In the genomic region with DNA sequence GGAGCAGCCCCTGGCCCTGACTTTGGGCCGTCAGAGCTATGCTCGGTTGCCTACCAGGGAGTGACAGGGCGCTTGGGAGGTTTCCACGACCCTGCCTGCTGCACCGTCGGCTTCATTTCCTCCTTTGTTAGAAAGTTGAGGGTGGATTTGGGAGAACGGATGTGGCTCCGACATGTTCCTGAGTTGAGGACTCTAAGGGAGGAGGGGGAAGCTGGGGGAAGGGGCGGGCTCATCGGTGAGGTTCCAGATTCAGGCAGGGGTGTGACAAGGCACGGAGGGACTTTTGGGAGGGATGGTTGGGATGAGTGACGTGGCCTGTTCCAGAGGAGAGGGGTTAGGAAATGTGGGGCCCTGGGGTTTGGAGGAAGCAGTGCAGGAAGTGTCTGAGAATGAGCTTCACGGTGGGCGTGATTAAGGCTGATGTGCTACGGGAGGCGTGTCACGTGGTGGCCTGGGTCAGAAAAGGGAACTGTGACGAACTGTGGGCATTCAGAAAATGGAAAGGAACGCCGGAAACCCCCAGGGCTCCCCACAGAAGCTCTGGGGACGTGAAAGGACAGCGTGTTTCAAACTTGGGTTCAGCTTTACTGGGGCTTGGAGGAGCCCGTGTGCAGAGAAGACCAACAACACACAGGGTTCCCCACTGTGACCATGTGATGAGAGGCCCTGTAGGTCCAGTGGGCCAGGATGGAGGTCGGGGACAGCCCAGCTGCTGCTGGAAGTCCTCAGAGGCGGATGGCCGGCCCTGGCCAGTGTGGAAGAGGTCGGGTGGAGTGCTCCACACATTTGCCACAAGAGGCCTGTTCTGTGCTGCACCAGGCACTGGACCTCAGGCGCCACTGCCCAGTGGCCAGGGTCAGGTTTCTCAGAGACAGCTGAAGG, we compare ENCODE assay signal across 8 cellular contexts. TPM values are rescaled to one million over a fixed set of nuclear protein-coding genes. Genes with fewer than 3 reads are reported as not detected.
DNase-seq lines count a peak whose midpoint lies in the region; ATAC-seq and TF ChIP-seq lines count a peak whose summit lies in the region.

No MANE protein-coding gene starts in this region.

- peak overlapping the region; percentile 66 for H3K4me2 ChIP-seq in OCI-LY1 (ENCODE audit: low read length)

- H3K79me2 ChIP-seq in OCI-LY1 (ENCODE audit: insufficient read depth, low read length): peaks cover 36% of the 10 kb centered on the region

- H3K27ac Mint-ChIP-seq in activated T-cell treated with anti-CD3 and anti-CD28 coated beads, Interleukin-2, amount 50 U/mL, for 24 hours: peak overlapping the region; percentile 95
- no peak overlapping the region for H3K27ac Mint-ChIP-seq in Calu3 (ENCODE audit: unreplicated experiment)

- peak overlapping the region; percentile 61; the same call in 1 of the 2 replicates for H3K9ac ChIP-seq in OCI-LY1 (ENCODE audit: low read length)

- intact Hi-C loops in left ventricle myocardium superior (cut with micrococcal nuclease) (no loop called here), Calu3 (cut with micrococcal nuclease; ENCODE audit: unreplicated experiment) (no loop called here)

- H3K9me2 ChIP-seq in OCI-LY1 (ENCODE audit: low read depth, low read length): no peaks in the 10 kb centered on the region

- no peaks in the 10 kb centered on the region for H3K9me3 Mint-ChIP-seq in activated T-cell treated with anti-CD3 and anti-CD28 coated beads, Interleukin-2, amount 50 U/mL, for 24 hours
- H3K9me3 Mint-ChIP-seq in Calu3 (ENCODE audit: low read depth, unreplicated experiment): no peaks in the 10 kb centered on the region

- H3K36me3 Mint-ChIP-seq in activated T-cell treated with anti-CD3 and anti-CD28 coated beads, Interleukin-2, amount 50 U/mL, for 24 hours (ENCODE audit: low read depth): peaks cover 13% of the 10 kb centered on the region
- H3K36me3 Mint-ChIP-seq in Calu3 (ENCODE audit: insufficient read depth, unreplicated experiment): peaks cover 7% of the 10 kb centered on the region

- no peaks in the 10 kb centered on the region for H3F3A ChIP-seq in OCI-LY1 (ENCODE audit: insufficient read depth, low read length)

- H3K4me3 ChIP-seq in OCI-LY1 (ENCODE audit: low read depth, low read length, poor library complexity, severe bottlenecking): peak overlapping the region; percentile 64

- peak overlapping the region; percentile 81 for H3K4me3 Mint-ChIP-seq in activated T-cell treated with anti-CD3 and anti-CD28 coated beads, Interleukin-2, amount 50 U/mL, for 24 hours
- H3K4me3 Mint-ChIP-seq in Calu3 (ENCODE audit: low read depth, unreplicated experiment): no peak overlapping the region

- H4K20me1 ChIP-seq in OCI-LY1 (ENCODE audit: insufficient read depth, low read length): no peaks in the 10 kb centered on the region

- peaks cover 62% of the 10 kb centered on the region for H3K4me1 Mint-ChIP-seq in activated T-cell treated with anti-CD3 and anti-CD28 coated beads, Interleukin-2, amount 50 U/mL, for 24 hours (ENCODE audit: low read depth)
- H3K4me1 Mint-ChIP-seq in Calu3 (ENCODE audit: low read depth, unreplicated experiment): peaks cover 17% of the 10 kb centered on the region

- peaks cover 24% of the 10 kb centered on the region for H3K27me3 Mint-ChIP-seq in activated T-cell treated with anti-CD3 and anti-CD28 coated beads, Interleukin-2, amount 50 U/mL, for 24 hours
- H3K27me3 Mint-ChIP-seq in Calu3 (ENCODE audit: unreplicated experiment): no peaks in the 10 kb centered on the region

- ATAC-seq in GM21619 (IDR thresholded peaks at IDR 0.05; ENCODE audit: unreplicated experiment) (peak; percentile 39), left ventricle myocardium superior (peak; percentile 50), GM18873 (IDR thresholded peaks at IDR 0.05; ENCODE audit: low FRiP score, unreplicated experiment) (no peak)

- CTCF ChIA-PET in Calu3 (lab: Charles Lee): interaction anchor here (0.5 to 0.7 kb wide), 4 partner anchors 10 to 573 kb away, joined by 3 to 5 read pairs (median 3); no protein-coding TSS in a partner anchor

- H3K27ac ChIP-seq in OCI-LY1 (ENCODE audit: low read depth, low read length, poor library complexity, severe bottlenecking): peak overlapping the region; percentile 84

- peaks cover 77% of the 10 kb centered on the region for H3K4me1 ChIP-seq in OCI-LY1 (ENCODE audit: insufficient read depth, low read length, severe bottlenecking)

- H2AFZ ChIP-seq in OCI-LY1 (ENCODE audit: low read length): no peak overlapping the region

- DNase-seq in EH (ENCODE audit: low read depth): peak; percentile 83
- DNase-seq in activated T-cell treated with anti-CD3 and anti-CD28 coated beads, Interleukin-2, amount 50 U/mL, for 24 hours: peak; percentile 68
- peak; percentile 80 for DNase-seq in left ventricle myocardium superior
- DNase-seq in stimulated activated CD4-positive, alpha-beta T cell treated with anti-CD3 and anti-CD28 coated beads, Interleukin-1b, Interleukin-23, amount 100 ng/mL, for 1 hour (ENCODE audit: low read depth in 2 of 2): peak; percentile 12 to 16
- no peak for DNase-seq in Calu3

- no peaks in the 10 kb centered on the region for H3K9me3 ChIP-seq in OCI-LY1 (ENCODE audit: low read length)

- no peaks in the 10 kb centered on the region for H3K27me3 ChIP-seq in OCI-LY1 (ENCODE audit: insufficient read depth, low read length)

- TF ChIP-seq CTCF in OCI-LY1 (IDR thresholded peaks at IDR 0.05; ENCODE audit: low read length) (no peak), Calu3 (IDR thresholded peaks at IDR 0.05; ENCODE audit: unreplicated experiment) (no peak)

- BruUV-seq in Calu3 (replicated peaks; lab: Mats Ljungman, UMichigan): no TSS peak

- peaks cover 7% of the 10 kb centered on the region; the same call in 1 of the 2 replicates for H3K36me3 ChIP-seq in OCI-LY1 (ENCODE audit: insufficient read depth, low read length)

RNA-seq across cellular contexts. Expression of a gene that starts 2.8 kb away (rescaled TPM):
- total RNA-seq in left ventricle myocardium superior: 183 TPM
- 11.1 and 15.6 TPM in 2 replicates for total RNA-seq in Calu3 (2022)

Comparison
In these comparisons a context has a peak if more than half of its experiments do, and no peak if none do; other contexts are left out.
1. RNA of a gene that starts 2.8 kb away (total RNA-seq): 183 TPM in left ventricle myocardium superior (single experiment); 11.1 to 15.6 TPM in Calu3; every median in the first group is over 10 times any median in the second.